1 cellular context compared by ENCODE assay signal in the genomic region with DNA sequence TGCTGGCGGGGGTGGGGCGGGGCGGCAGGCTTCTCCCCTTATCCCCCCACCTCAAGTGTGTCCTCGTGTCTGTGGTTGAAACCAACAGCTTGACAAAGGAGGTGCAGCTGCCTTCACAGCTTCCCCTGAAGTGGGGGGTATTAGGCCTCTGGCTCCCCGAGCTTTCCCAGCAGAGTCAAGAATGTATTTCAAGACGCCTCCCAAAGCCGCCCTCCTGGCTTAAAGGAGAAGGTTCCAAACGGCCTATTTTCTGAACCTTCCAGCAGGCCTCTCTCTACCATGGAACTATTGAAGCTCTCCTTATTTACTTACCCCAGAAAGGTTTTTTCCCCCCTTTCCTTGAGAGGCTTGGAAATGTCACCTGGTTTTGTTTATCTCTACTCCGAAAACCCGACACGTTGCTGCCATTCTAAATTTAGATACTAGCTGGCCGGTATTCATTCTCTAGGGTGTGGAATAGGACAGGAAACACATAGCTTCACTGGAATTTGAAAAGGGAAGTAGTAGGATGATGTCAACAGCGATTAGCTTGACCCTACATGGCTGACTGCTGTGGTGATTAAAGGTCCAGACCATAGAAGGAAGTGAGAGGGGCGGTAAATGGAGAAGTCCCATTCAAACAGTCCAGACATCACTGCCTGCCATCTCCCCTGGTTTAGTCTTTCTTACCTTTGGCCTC.
A peak's percentile ranks its signal among the peaks of the same experiment; 100 is the strongest.
TF ChIP-seq lines count a peak whose summit lies in the region.

No MANE protein-coding gene starts in this region.

TF ChIP-seq in HepG2, 621 proteins besides CTCF, POLR2A, EP300 and RAD21 (continued from another document and continues in another):
- TF ChIP-seq, protein P1, sequence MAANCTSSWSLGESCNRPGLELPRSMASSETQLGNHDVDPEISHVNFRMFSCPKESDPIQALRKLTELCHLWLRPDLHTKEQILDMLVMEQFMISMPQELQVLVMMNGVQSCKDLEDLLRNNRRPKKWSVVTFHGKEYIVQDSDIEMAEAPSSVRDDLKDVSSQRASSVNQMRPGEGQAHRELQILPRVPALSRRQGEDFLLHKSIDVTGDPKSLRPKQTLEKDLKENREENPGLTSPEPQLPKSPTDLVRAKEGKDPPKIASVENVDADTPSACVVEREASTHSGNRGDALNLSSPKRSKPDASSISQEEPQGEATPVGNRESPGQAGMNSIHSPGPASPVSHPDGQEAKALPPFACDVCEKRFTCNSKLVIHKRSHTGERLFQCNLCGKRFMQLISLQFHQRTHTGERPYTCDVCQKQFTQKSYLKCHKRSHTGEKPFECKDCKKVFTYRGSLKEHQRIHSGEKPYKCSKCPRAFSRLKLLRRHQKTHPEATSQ (CRISPR knock-in tag; IDR thresholded peaks at IDR 0.05; ENCODE audit: borderline replicate concordance) = no peak
- TF ChIP-seq, protein P2, sequence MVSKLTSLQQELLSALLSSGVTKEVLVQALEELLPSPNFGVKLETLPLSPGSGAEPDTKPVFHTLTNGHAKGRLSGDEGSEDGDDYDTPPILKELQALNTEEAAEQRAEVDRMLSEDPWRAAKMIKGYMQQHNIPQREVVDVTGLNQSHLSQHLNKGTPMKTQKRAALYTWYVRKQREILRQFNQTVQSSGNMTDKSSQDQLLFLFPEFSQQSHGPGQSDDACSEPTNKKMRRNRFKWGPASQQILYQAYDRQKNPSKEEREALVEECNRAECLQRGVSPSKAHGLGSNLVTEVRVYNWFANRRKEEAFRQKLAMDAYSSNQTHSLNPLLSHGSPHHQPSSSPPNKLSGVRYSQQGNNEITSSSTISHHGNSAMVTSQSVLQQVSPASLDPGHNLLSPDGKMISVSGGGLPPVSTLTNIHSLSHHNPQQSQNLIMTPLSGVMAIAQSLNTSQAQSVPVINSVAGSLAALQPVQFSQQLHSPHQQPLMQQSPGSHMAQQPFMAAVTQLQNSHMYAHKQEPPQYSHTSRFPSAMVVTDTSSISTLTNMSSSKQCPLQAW (CRISPR knock-in tag; IDR thresholded peaks at IDR 0.05) = no peak; the same call in 1 of the 2 replicates
- TF ChIP-seq ZNF44 (CRISPR knock-in tag; IDR thresholded peaks at IDR 0.05) = no peak
- no peak; the same call in 1 of the 2 replicates for TF ChIP-seq ZNF567 (CRISPR knock-in tag; IDR thresholded peaks at IDR 0.05; ENCODE audit: borderline replicate concordance)
- TF ChIP-seq ZNF883 (CRISPR knock-in tag; IDR thresholded peaks at IDR 0.05; ENCODE audit: not compliant biosample characterization) = no peak
- TF ChIP-seq, protein P3, sequence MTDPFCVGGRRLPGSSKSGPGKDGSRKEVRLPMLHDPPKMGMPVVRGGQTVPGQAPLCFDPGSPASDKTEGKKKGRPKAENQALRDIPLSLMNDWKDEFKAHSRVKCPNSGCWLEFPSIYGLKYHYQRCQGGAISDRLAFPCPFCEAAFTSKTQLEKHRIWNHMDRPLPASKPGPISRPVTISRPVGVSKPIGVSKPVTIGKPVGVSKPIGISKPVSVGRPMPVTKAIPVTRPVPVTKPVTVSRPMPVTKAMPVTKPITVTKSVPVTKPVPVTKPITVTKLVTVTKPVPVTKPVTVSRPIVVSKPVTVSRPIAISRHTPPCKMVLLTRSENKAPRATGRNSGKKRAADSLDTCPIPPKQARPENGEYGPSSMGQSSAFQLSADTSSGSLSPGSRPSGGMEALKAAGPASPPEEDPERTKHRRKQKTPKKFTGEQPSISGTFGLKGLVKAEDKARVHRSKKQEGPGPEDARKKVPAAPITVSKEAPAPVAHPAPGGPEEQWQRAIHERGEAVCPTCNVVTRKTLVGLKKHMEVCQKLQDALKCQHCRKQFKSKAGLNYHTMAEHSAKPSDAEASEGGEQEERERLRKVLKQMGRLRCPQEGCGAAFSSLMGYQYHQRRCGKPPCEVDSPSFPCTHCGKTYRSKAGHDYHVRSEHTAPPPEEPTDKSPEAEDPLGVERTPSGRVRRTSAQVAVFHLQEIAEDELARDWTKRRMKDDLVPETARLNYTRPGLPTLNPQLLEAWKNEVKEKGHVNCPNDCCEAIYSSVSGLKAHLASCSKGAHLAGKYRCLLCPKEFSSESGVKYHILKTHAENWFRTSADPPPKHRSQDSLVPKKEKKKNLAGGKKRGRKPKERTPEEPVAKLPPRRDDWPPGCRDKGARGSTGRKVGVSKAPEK (CRISPR knock-in tag; IDR thresholded peaks at IDR 0.05; ENCODE audit: borderline replicate concordance) = no peak
- TF ChIP-seq JARID2 (CRISPR knock-in tag; IDR thresholded peaks at IDR 0.05; ENCODE audit: insufficient replicate concordance) = peak; percentile 40
- TF ChIP-seq ZNF615 (CRISPR knock-in tag; IDR thresholded peaks at IDR 0.05; ENCODE audit: borderline replicate concordance) = no peak
- TF ChIP-seq, protein P4, sequence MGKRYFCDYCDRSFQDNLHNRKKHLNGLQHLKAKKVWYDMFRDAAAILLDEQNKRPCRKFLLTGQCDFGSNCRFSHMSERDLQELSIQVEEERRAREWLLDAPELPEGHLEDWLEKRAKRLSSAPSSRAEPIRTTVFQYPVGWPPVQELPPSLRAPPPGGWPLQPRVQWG (CRISPR knock-in tag; IDR thresholded peaks at IDR 0.05; ENCODE audit: borderline replicate concordance, low read depth) = no peak
- TF ChIP-seq, protein P5, sequence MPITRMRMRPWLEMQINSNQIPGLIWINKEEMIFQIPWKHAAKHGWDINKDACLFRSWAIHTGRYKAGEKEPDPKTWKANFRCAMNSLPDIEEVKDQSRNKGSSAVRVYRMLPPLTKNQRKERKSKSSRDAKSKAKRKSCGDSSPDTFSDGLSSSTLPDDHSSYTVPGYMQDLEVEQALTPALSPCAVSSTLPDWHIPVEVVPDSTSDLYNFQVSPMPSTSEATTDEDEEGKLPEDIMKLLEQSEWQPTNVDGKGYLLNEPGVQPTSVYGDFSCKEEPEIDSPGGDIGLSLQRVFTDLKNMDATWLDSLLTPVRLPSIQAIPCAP (CRISPR knock-in tag; IDR thresholded peaks at IDR 0.05; ENCODE audit: low read depth) = no peak
- no peak for TF ChIP-seq TEAD3 (CRISPR knock-in tag; optimal IDR thresholded peaks at IDR 0.05; ENCODE audit: borderline replicate concordance)
- TF ChIP-seq, protein P6, sequence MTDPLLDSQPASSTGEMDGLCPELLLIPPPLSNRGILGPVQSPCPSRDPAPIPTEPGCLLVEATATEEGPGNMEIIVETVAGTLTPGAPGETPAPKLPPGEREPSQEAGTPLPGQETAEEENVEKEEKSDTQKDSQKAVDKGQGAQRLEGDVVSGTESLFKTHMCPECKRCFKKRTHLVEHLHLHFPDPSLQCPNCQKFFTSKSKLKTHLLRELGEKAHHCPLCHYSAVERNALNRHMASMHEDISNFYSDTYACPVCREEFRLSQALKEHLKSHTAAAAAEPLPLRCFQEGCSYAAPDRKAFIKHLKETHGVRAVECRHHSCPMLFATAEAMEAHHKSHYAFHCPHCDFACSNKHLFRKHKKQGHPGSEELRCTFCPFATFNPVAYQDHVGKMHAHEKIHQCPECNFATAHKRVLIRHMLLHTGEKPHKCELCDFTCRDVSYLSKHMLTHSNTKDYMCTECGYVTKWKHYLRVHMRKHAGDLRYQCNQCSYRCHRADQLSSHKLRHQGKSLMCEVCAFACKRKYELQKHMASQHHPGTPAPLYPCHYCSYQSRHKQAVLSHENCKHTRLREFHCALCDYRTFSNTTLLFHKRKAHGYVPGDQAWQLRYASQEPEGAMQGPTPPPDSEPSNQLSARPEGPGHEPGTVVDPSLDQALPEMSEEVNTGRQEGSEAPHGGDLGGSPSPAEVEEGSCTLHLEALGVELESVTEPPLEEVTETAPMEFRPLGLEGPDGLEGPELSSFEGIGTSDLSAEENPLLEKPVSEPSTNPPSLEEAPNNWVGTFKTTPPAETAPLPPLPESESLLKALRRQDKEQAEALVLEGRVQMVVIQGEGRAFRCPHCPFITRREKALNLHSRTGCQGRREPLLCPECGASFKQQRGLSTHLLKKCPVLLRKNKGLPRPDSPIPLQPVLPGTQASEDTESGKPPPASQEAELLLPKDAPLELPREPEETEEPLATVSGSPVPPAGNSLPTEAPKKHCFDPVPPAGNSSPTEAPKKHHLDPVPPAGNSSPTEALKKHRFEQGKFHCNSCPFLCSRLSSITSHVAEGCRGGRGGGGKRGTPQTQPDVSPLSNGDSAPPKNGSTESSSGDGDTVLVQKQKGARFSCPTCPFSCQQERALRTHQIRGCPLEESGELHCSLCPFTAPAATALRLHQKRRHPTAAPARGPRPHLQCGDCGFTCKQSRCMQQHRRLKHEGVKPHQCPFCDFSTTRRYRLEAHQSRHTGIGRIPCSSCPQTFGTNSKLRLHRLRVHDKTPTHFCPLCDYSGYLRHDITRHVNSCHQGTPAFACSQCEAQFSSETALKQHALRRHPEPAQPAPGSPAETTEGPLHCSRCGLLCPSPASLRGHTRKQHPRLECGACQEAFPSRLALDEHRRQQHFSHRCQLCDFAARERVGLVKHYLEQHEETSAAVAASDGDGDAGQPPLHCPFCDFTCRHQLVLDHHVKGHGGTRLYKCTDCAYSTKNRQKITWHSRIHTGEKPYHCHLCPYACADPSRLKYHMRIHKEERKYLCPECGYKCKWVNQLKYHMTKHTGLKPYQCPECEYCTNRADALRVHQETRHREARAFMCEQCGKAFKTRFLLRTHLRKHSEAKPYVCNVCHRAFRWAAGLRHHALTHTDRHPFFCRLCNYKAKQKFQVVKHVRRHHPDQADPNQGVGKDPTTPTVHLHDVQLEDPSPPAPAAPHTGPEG (CRISPR knock-in tag; IDR thresholded peaks at IDR 0.05) = no peak
- TF ChIP-seq GABPA (IDR thresholded peaks at IDR 0.05; ENCODE audit: low read depth, low read length) = no peak
- peak; percentile 78 for TF ChIP-seq GABPA (CRISPR knock-in tag; IDR thresholded peaks at IDR 0.05; ENCODE audit: low read depth)
- no peak for TF ChIP-seq CBX5 (CRISPR knock-in tag; IDR thresholded peaks at IDR 0.05; ENCODE audit: borderline replicate concordance)
- TF ChIP-seq NFKB2 (CRISPR knock-in tag; IDR thresholded peaks at IDR 0.05; ENCODE audit: borderline replicate concordance) = no peak
- TF ChIP-seq, protein P7, sequence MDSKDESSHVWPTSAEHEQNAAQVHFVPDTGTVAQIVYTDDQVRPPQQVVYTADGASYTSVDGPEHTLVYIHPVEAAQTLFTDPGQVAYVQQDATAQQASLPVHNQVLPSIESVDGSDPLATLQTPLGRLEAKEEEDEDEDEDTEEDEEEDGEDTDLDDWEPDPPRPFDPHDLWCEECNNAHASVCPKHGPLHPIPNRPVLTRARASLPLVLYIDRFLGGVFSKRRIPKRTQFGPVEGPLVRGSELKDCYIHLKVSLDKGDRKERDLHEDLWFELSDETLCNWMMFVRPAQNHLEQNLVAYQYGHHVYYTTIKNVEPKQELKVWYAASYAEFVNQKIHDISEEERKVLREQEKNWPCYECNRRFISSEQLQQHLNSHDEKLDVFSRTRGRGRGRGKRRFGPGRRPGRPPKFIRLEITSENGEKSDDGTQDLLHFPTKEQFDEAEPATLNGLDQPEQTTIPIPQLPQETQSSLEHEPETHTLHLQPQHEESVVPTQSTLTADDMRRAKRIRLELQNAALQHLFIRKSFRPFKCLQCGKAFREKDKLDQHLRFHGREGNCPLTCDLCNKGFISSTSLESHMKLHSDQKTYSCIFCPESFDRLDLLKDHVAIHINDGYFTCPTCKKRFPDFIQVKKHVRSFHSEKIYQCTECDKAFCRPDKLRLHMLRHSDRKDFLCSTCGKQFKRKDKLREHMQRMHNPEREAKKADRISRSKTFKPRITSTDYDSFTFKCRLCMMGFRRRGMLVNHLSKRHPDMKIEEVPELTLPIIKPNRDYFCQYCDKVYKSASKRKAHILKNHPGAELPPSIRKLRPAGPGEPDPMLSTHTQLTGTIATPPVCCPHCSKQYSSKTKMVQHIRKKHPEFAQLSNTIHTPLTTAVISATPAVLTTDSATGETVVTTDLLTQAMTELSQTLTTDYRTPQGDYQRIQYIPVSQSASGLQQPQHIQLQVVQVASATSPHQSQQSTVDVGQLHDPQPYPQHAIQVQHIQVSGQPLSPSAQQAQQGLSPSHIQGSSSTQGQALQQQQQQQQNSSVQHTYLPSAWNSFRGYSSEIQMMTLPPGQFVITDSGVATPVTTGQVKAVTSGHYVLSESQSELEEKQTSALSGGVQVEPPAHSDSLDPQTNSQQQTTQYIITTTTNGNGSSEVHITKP (CRISPR knock-in tag; IDR thresholded peaks at IDR 0.05; ENCODE audit: low read depth) = 0 out of 2 replicates have a peak, but pooled peaks have one; percentile 20
- TF ChIP-seq TBP (CRISPR knock-in tag; IDR thresholded peaks at IDR 0.05) = no peak
- TF ChIP-seq ZNF672 (CRISPR knock-in tag; IDR thresholded peaks at IDR 0.05) = no peak
- no peak for TF ChIP-seq TARDBP (CRISPR knock-in tag; IDR thresholded peaks at IDR 0.05)
- no peak for TF ChIP-seq SRSF1 (optimal IDR thresholded peaks at IDR 0.05; ENCODE audit: low read depth, low read length)
- TF ChIP-seq ZFP1 (CRISPR knock-in tag; IDR thresholded peaks at IDR 0.05) = no peak
- TF ChIP-seq MIXL1 (CRISPR knock-in tag; IDR thresholded peaks at IDR 0.05) = 0 out of 2 replicates have a peak, but pooled peaks have one; percentile 15
- TF ChIP-seq, protein P8, sequence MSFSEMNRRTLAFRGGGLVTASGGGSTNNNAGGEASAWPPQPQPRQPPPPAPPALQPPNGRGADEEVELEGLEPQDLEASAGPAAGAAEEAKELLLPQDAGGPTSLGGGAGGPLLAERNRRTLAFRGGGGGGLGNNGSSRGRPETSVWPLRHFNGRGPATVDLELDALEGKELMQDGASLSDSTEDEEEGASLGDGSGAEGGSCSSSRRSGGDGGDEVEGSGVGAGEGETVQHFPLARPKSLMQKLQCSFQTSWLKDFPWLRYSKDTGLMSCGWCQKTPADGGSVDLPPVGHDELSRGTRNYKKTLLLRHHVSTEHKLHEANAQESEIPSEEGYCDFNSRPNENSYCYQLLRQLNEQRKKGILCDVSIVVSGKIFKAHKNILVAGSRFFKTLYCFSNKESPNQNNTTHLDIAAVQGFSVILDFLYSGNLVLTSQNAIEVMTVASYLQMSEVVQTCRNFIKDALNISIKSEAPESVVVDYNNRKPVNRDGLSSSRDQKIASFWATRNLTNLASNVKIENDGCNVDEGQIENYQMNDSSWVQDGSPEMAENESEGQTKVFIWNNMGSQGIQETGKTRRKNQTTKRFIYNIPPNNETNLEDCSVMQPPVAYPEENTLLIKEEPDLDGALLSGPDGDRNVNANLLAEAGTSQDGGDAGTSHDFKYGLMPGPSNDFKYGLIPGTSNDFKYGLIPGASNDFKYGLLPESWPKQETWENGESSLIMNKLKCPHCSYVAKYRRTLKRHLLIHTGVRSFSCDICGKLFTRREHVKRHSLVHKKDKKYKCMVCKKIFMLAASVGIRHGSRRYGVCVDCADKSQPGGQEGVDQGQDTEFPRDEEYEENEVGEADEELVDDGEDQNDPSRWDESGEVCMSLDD (CRISPR knock-in tag; IDR thresholded peaks at IDR 0.05; ENCODE audit: borderline replicate concordance) = no peak
- peak; percentile 9; the same call in 1 of the 2 replicates for TF ChIP-seq YEATS2 (CRISPR knock-in tag; IDR thresholded peaks at IDR 0.05; ENCODE audit: borderline replicate concordance)
- TF ChIP-seq AGO2 (optimal IDR thresholded peaks at IDR 0.05; ENCODE audit: low read depth, low read length) = no peak
- no peak for TF ChIP-seq ZNF619 (CRISPR knock-in tag; IDR thresholded peaks at IDR 0.05)
- TF ChIP-seq NFYB (CRISPR knock-in tag; IDR thresholded peaks at IDR 0.05) = no peak
- no peak for TF ChIP-seq REPIN1 (CRISPR knock-in tag; IDR thresholded peaks at IDR 0.05; ENCODE audit: borderline replicate concordance, low read depth)
- TF ChIP-seq, protein P9, sequence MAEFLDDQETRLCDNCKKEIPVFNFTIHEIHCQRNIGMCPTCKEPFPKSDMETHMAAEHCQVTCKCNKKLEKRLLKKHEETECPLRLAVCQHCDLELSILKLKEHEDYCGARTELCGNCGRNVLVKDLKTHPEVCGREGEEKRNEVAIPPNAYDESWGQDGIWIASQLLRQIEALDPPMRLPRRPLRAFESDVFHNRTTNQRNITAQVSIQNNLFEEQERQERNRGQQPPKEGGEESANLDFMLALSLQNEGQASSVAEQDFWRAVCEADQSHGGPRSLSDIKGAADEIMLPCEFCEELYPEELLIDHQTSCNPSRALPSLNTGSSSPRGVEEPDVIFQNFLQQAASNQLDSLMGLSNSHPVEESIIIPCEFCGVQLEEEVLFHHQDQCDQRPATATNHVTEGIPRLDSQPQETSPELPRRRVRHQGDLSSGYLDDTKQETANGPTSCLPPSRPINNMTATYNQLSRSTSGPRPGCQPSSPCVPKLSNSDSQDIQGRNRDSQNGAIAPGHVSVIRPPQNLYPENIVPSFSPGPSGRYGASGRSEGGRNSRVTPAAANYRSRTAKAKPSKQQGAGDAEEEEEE (CRISPR knock-in tag; IDR thresholded peaks at IDR 0.05; ENCODE audit: borderline replicate concordance) = no peak
- no peak for TF ChIP-seq ZNF549 (CRISPR knock-in tag; IDR thresholded peaks at IDR 0.05)
- no peak for TF ChIP-seq SSRP1 (CRISPR knock-in tag; IDR thresholded peaks at IDR 0.05)
